ENCODE assay signal across 8 cellular contexts in genomic region chr12:55705802-55706402, GRCh38. TPM values are rescaled to one million over a fixed set of nuclear protein-coding genes. Genes with fewer than 3 reads are reported as not detected.
A peak's percentile ranks its signal among the peaks of the same experiment; 100 is the strongest.
DNase-seq lines count a peak whose midpoint lies in the region; FAIRE-seq and TF ChIP-seq lines count a peak whose summit lies in the region.

No MANE protein-coding gene starts in this region.

- FAIRE-seq in H54 (lab: Jason Lieb, UNC), result no peak

- H3K9me3 ChIP-seq in CD4-positive, alpha-beta memory T cell (ENCODE audit: control insufficient read depth in 1 of 2, low read length in 2 of 2), result no peaks in the 10 kb centered on the region
- no peaks in the 10 kb centered on the region for H3K9me3 ChIP-seq in endodermal cell (ENCODE audit: control insufficient read depth, low read length)

- H3K9ac ChIP-seq in endodermal cell (ENCODE audit: extremely low read depth, low read length, poor library complexity, severe bottlenecking), result no peak overlapping the region

- H3K27ac Mint-ChIP-seq in CD4-positive, alpha-beta memory T cell, result peak overlapping the region in 1 of 7 donors; percentile 74
- H3K27ac Mint-ChIP-seq in endodermal cell (no peak overlapping the region), nephron progenitor cell (no peak overlapping the region)

- no peak for TF ChIP-seq POLR2A in H54 (IDR thresholded peaks at IDR 0.05; ENCODE audit: low read depth, low read length)

- no peak overlapping the region for H3K27ac ChIP-seq in CD4-positive, alpha-beta memory T cell (ENCODE audit: low read depth, low read length)
- H3K27ac ChIP-seq in endodermal cell (ENCODE audit: low read depth, low read length), result no peak overlapping the region

- H3K4me3 ChIP-seq in CD4-positive, alpha-beta memory T cell (ENCODE audit: low read length in 2 of 2), result no peak overlapping the region
- H3K4me3 ChIP-seq in endodermal cell (ENCODE audit: low read length), result peak overlapping the region; percentile 85

- peaks cover 13 to 22% (median 18%) of the 10 kb centered on the region in 4 donors for H3K4me1 Mint-ChIP-seq in CD4-positive, alpha-beta memory T cell
- H3K4me1 Mint-ChIP-seq in endodermal cell (peaks cover 35% of the 10 kb centered on the region), nephron progenitor cell (peaks cover 42% of the 10 kb centered on the region)

- H3K36me3 Mint-ChIP-seq in CD4-positive, alpha-beta memory T cell, result no peaks in the 10 kb centered on the region
- H3K36me3 Mint-ChIP-seq in endodermal cell (ENCODE audit: low read depth) (peaks cover 10% of the 10 kb centered on the region), nephron progenitor cell (ENCODE audit: low read depth) (no peaks in the 10 kb centered on the region)

- peak; percentile 32; the same call in 1 of the 2 replicates for TF ChIP-seq RAD21 in Ishikawa (IDR thresholded peaks at IDR 0.05; ENCODE audit: low read depth)

- H3K4me3 Mint-ChIP-seq in CD4-positive, alpha-beta memory T cell, result peak overlapping the region in 6 of 8 donors; percentile 13 to 57 (median 42)
- H3K4me3 Mint-ChIP-seq in endodermal cell (peak overlapping the region; percentile 86), nephron progenitor cell (peak overlapping the region; percentile 86)

- H3K4me1 ChIP-seq in CD4-positive, alpha-beta memory T cell (ENCODE audit: insufficient read depth, low read length), result peaks cover 14% of the 10 kb centered on the region
- no peaks in the 10 kb centered on the region for H3K4me1 ChIP-seq in endodermal cell (ENCODE audit: control insufficient read depth, insufficient read depth, low read length)

- peaks cover 10 to 18% of the 10 kb centered on the region in 2 donors for H3K27me3 Mint-ChIP-seq in CD4-positive, alpha-beta memory T cell
- H3K27me3 Mint-ChIP-seq in endodermal cell (ENCODE audit: insufficient read depth), result peaks cover 47% of the 10 kb centered on the region
- peaks cover 41% of the 10 kb centered on the region for H3K27me3 Mint-ChIP-seq in nephron progenitor cell (ENCODE audit: low read depth, poor library complexity)

- H3K9me3 Mint-ChIP-seq in CD4-positive, alpha-beta memory T cell, result no peaks in the 10 kb centered on the region
- no peaks in the 10 kb centered on the region for H3K9me3 Mint-ChIP-seq in endodermal cell
- H3K9me3 Mint-ChIP-seq in nephron progenitor cell, result no peaks in the 10 kb centered on the region

- TF ChIP-seq EP300 in Ishikawa (IDR thresholded peaks at IDR 0.05; ENCODE audit: borderline replicate concordance), result no peak

- H3K27me3 ChIP-seq in CD4-positive, alpha-beta memory T cell (ENCODE audit: insufficient read depth, low read length), result peaks cover 5% of the 10 kb centered on the region
- H3K27me3 ChIP-seq in endodermal cell (ENCODE audit: control insufficient read depth, insufficient read depth, low read length, poor library complexity, severe bottlenecking), result peaks cover 30% of the 10 kb centered on the region

- H3K36me3 ChIP-seq in CD4-positive, alpha-beta memory T cell (ENCODE audit: insufficient read depth, low read length), result no peaks in the 10 kb centered on the region
- no peaks in the 10 kb centered on the region for H3K36me3 ChIP-seq in endodermal cell (ENCODE audit: control insufficient read depth, insufficient read depth, low read length)

- POLR2A ChIA-PET in CD4-positive, alpha-beta memory T cell (lab: Charles Lee; ENCODE audit: partially characterized antibody), result interaction anchor here (2.6 kb wide), 1 partner anchor 10 kb away, joined by 14 read pairs; the partner anchor contains the start of gene BLOC1S1

- TF ChIP-seq CTCF in endodermal cell (conservative IDR thresholded peaks at IDR 0.05) (peak; percentile 83), nephron progenitor cell (IDR thresholded peaks at IDR 0.05) (no peak)

- CTCF ChIA-PET in CD4-positive, alpha-beta memory T cell (lab: Charles Lee; ENCODE audit: partially characterized antibody), result interaction anchor here (0.8 to 1.3 kb wide), 2 partner anchors 10 to 14 kb away, joined by 3 to 6 read pairs; partner anchors contain the start of gene BLOC1S1

- DNase-seq in CD4-positive, alpha-beta memory T cell, result no peak
- DNase-seq in endodermal cell (peak; percentile 91), nephron progenitor cell (no peak), H54 (ENCODE audit: insufficient read length, low spot score) (no peak), NCI-H446 treated with DMSO at 0.1 percent for 48 hours (lab: John Stamatoyannopoulos, UW) (no peak), activated gamma-delta T cell treated with Interleukin-2 at 50 U/mL for 16 hours (no peak)
- no peak for DNase-seq in stimulated activated naive CD4-positive, alpha-beta T cell (lab: John Stamatoyannopoulos, UW)

- 46 to 50% methylated on average over 4 to 5 of the region's 5 CpGs for WGBS in endodermal cell (ENCODE audit: insufficient coverage in 1 of 2, insufficient read length in 1 of 2), 2 experiments

- intact Hi-C loops in CD4-positive, alpha-beta memory T cell (cut with micrococcal nuclease), result no loop called here

TF ChIP-seq in Ishikawa, 13 proteins besides CTCF, POLR2A, EP300 and RAD21:
- TF ChIP-seq TCF12 (IDR thresholded peaks at IDR 0.05; ENCODE audit: low read depth) (no peak), EGR1 (IDR thresholded peaks at IDR 0.05) (no peak)

RNA-seq across cellular contexts. Expression of gene ITGA7, which starts 1.8 kb away (rescaled TPM):
- 1 to 10 TPM; 2.5 to 2.9 TPM for total RNA-seq in CD4-positive, alpha-beta memory T cell
- not detected for polyA plus RNA-seq in CD4-positive, alpha-beta memory T cell
- 100 to 1,000 TPM; 106 to 122 TPM for total RNA-seq in endodermal cell
- polyA plus RNA-seq in endodermal cell (2013, experiment 1 of 2), result 77.3 TPM
- polyA plus RNA-seq in endodermal cell (2013, experiment 2 of 2), result 71.6 TPM

RNA-seq across cellular contexts. Expression of gene BLOC1S1, which starts 9.9 kb away (rescaled TPM):
- 10 to 100 TPM; 80.3 to 87.0 TPM for total RNA-seq in CD4-positive, alpha-beta memory T cell
- 10 to 100 TPM; 75.1 to 87.1 TPM for polyA plus RNA-seq in CD4-positive, alpha-beta memory T cell
- total RNA-seq in endodermal cell, result 100 to 1,000 TPM in 1 of 2 donors, 10 to 100 TPM in 1; 95.1 to 102 TPM
- polyA plus RNA-seq in endodermal cell (2013, experiment 1 of 2), result 93.0 TPM
- polyA plus RNA-seq in endodermal cell (2013, experiment 2 of 2), result 94.7 TPM

RNA-seq across cellular contexts. Expression of gene RDH5, which starts 14.3 kb away (rescaled TPM):
- 10 to 100 TPM; 29.9 to 32.5 TPM for total RNA-seq in CD4-positive, alpha-beta memory T cell
- 1 to 10 TPM; 1.4 to 1.8 TPM for polyA plus RNA-seq in CD4-positive, alpha-beta memory T cell
- total RNA-seq in endodermal cell, result 1 to 10 TPM; 4.1 to 7.4 TPM
- 4.7 TPM for polyA plus RNA-seq in endodermal cell (2013, experiment 1 of 2)
- polyA plus RNA-seq in endodermal cell (2013, experiment 2 of 2), result 3.5 TPM

RNA-seq across cellular contexts. Expression of gene CD63, which starts 22.9 kb away (rescaled TPM):
- 10 to 100 TPM; 76.4 to 79.7 TPM for total RNA-seq in CD4-positive, alpha-beta memory T cell
- polyA plus RNA-seq in CD4-positive, alpha-beta memory T cell, result 100 to 1,000 TPM; 191 to 349 TPM
- 1,000 to 10,000 TPM in 1 of 2 donors, 100 to 1,000 TPM in 1; 879 to 1,041 TPM for total RNA-seq in endodermal cell
- polyA plus RNA-seq in endodermal cell (2013, experiment 1 of 2), result 447 TPM
- polyA plus RNA-seq in endodermal cell (2013, experiment 2 of 2), result 444 TPM

RNA-seq across cellular contexts. Expression of gene GDF11, which starts 37.0 kb away (rescaled TPM):
- 10 to 100 TPM; 15.1 to 15.8 TPM for total RNA-seq in CD4-positive, alpha-beta memory T cell
- polyA plus RNA-seq in CD4-positive, alpha-beta memory T cell, result 1 to 10 TPM in 1 of 2 donors, under 1 TPM in 1; 0.25 to 1.6 TPM
- 10 to 100 TPM; 29.8 to 33.0 TPM for total RNA-seq in endodermal cell
- polyA plus RNA-seq in endodermal cell (2013, experiment 1 of 2), result 32.4 TPM
- polyA plus RNA-seq in endodermal cell (2013, experiment 2 of 2), result 28.6 TPM

Comparison
In these comparisons a context has a peak if more than half of its experiments do, and no peak if none do; other contexts are left out.
1. RNA of gene ITGA7, which starts 1.8 kb away (total RNA-seq): 106 to 122 TPM in endodermal cell; 2.5 to 2.9 TPM in CD4-positive, alpha-beta memory T cell; every median in the first group is over 10 times any median in the second.
2. Peak in every context shown above with its lines, with median percentiles within 50 percentile points of each other: H3K4me3 Mint-ChIP-seq.